Comparison of ENCODE assay signal across 8 cellular contexts in the genomic region with DNA sequence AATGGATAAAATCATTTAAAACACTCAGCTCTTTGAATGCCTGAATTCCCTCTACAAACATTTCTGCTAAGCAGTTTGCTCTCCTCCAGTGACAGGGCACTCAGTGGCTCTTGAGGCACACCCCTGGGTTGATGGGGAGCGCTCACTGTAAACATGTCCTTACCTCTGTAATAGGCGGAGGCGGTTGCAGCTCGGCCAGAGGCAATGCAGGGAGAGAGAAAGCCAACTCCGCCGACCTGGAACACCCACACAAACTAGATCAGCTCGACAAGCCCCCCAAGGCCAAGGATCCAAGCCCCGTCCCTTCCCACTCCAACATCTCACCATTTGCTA. TPM values are rescaled to one million over a fixed set of nuclear protein-coding genes. Genes with fewer than 3 reads are reported as not detected.
DNase-seq lines count a peak whose midpoint lies in the region; ATAC-seq and TF ChIP-seq lines count a peak whose summit lies in the region.

No MANE protein-coding gene starts in this region.

- H3K4me3 ChIP-seq in fibroblast of the aortic adventitia (ENCODE audit: low read depth, low read length) = peak overlapping the region; percentile 100
- peak overlapping the region; percentile 84 for H3K4me3 ChIP-seq in ovary

- intact Hi-C loops in ovary (cut with DNase I) = no loop called here

- H3K4me1 ChIP-seq in ovary (ENCODE audit: insufficient read depth) = peaks cover 4% of the 10 kb centered on the region

- peak in 2 of 3 experiments; percentile 0 to 8 for DNase-seq in activated CD8-positive, alpha-beta memory T cell treated with anti-CD3 and anti-CD28 coated beads for 48 hours (ENCODE audit: low read depth in 2 of 3, low spot score in 2 of 3)
- no peak for DNase-seq in activated CD8-positive, alpha-beta memory T cell treated with anti-CD3 and anti-CD28 coated beads for 24 hours
- DNase-seq in SW480 (ENCODE audit: low spot score) (peak; percentile 49), fibroblast of the aortic adventitia (ENCODE audit: low read depth) (no peak), ovary (no peak), glomerular visceral epithelial cell (ENCODE audit: extremely low spot score) (no peak), HT-29 (ENCODE audit: low spot score) (no peak)

- TF ChIP-seq POLR2A in ovary (IDR thresholded peaks at IDR 0.05) = no peak

- no peak for TF ChIP-seq EP300 in ovary (IDR thresholded peaks at IDR 0.05)

- no peaks in the 10 kb centered on the region for H3K27me3 ChIP-seq in ovary

- no peaks in the 10 kb centered on the region for H3K36me3 ChIP-seq in ovary

- H3K27ac ChIP-seq in ovary = peak overlapping the region; percentile 45 to 47

- no peaks in the 10 kb centered on the region for H3K9me3 ChIP-seq in ovary

- TF ChIP-seq CTCF in fibroblast of the aortic adventitia (IDR thresholded peaks at IDR 0.05; ENCODE audit: insufficient read depth, low read length) (no peak), ovary (IDR thresholded peaks at IDR 0.05) (no peak)

- peak; percentile 6 for ATAC-seq in HG02840 (IDR thresholded peaks at IDR 0.05; ENCODE audit: low FRiP score, unreplicated experiment)

- WGBS in ovary, 3 donors = 0% methylated on average over 8 of the region's 8 CpGs

RNA-seq across cellular contexts. Expression of a gene that starts 0.3 kb away (rescaled TPM):
- 16.4 and 31.4 TPM in 2 replicates for total RNA-seq in fibroblast of the aortic adventitia (ENCODE audit: low replicate concordance)
- total RNA-seq in ovary = 10 to 100 TPM; 10.6 to 24.0 (median 21.6) TPM
- 10 to 100 TPM; 14.6 to 28.8 TPM for polyA plus RNA-seq in ovary
- total RNA-seq in HT-29 (2014; rRNA removed; shearing (Covaris generic)) = 7.3 and 11.5 TPM in 2 replicates

RNA-seq across cellular contexts. Expression of a gene that starts 33.9 kb away (rescaled TPM):
- total RNA-seq in fibroblast of the aortic adventitia (ENCODE audit: low replicate concordance) = 1.3 and 24.7 TPM in 2 replicates
- total RNA-seq in ovary = 1 to 10 TPM in 1 of 7 donors, under 1 TPM in 4, not detected in 2; 0.10 to 1.1 (median 0.34) TPM
- 1 to 10 TPM in 1 of 2 donors, under 1 TPM in 1; 0.47 to 3.1 TPM for polyA plus RNA-seq in ovary
- total RNA-seq in HT-29 (2014; rRNA removed; shearing (Covaris generic)) = 32.7 and 36.8 TPM in 2 replicates

RNA-seq across cellular contexts. Expression of a gene that starts 34.4 kb away (rescaled TPM):
- total RNA-seq in fibroblast of the aortic adventitia (ENCODE audit: low replicate concordance) = 61.2 and 314 TPM in 2 replicates
- 10 to 100 TPM; 37.2 to 56.2 (median 50.2) TPM for total RNA-seq in ovary
- 10 to 100 TPM; 44.0 to 74.8 TPM for polyA plus RNA-seq in ovary
- 34.7 and 44.4 TPM in 2 replicates for total RNA-seq in HT-29 (2014; rRNA removed; shearing (Covaris generic))

Comparison
In these comparisons a context has a peak if more than half of its experiments do, and no peak if none do; other contexts are left out.
1. DNase-seq: peak in activated CD8-positive, alpha-beta memory T cell treated with anti-CD3 and anti-CD28 coated beads for 48 hours (2 of 3) and SW480 (single experiment); none in activated CD8-positive, alpha-beta memory T cell treated with anti-CD3 and anti-CD28 coated beads for 24 hours (single experiment), fibroblast of the aortic adventitia (single experiment), ovary (0 of 5), glomerular visceral epithelial cell (single experiment) and HT-29 (single experiment).